22 cellular contexts compared by ENCODE assay signal in genomic region chr3:62119139-62119538, GRCh38.
DNase-seq lines count a peak whose midpoint lies in the region; ATAC-seq and TF ChIP-seq lines count a peak whose summit lies in the region.
"Had no signal": no experiment of that assay in that cellular context is flagged by ENCODE, and none has a peak within 500 bp of the region (broad histone marks: within the 10 kb centered on the region; RNA-seq: fewer than 3 reads in every experiment).

No MANE protein-coding gene starts in this region.

- H3K9me3 ChIP-seq in gastroesophageal sphincter (no peaks in the 10 kb centered on the region), upper lobe of right lung (no peaks in the 10 kb centered on the region)
- H3K9me3 ChIP-seq: BE2C had no signal

- TF ChIP-seq CTCF in gastroesophageal sphincter (IDR thresholded peaks at IDR 0.05) = no peak
- TF ChIP-seq CTCF in nephron progenitor cell (IDR thresholded peaks at IDR 0.05) = no peak
- TF ChIP-seq CTCF in upper lobe of right lung (IDR thresholded peaks at IDR 0.05) = no peak
- TF ChIP-seq CTCF in RWPE1 (conservative IDR thresholded peaks at IDR 0.05; ENCODE audit: low read depth) = no peak

- H3K9me3 Mint-ChIP-seq in nephron progenitor cell = peaks cover 28% of the 10 kb centered on the region
- H3K9me3 Mint-ChIP-seq: CD4-positive, alpha-beta T cell; IgD-negative memory B cell had no signal

- no peak for TF ChIP-seq POLR2A in gastroesophageal sphincter (IDR thresholded peaks at IDR 0.05)

- H3K27ac Mint-ChIP-seq in nephron progenitor cell = peak overlapping the region; percentile 72
- H3K27ac Mint-ChIP-seq: CD4-positive, alpha-beta T cell; IgD-negative memory B cell had no signal

- H3K4me3 ChIP-seq in gastroesophageal sphincter (no peak overlapping the region), upper lobe of right lung (no peak overlapping the region)
- H3K4me3 ChIP-seq: GM23248 had no signal

- H3K4me1 ChIP-seq in gastroesophageal sphincter = no peaks in the 10 kb centered on the region
- H3K4me1 ChIP-seq in upper lobe of right lung = no peaks in the 10 kb centered on the region
- H3K4me1 ChIP-seq: BE2C had no signal

- H3K36me3 Mint-ChIP-seq in nephron progenitor cell (ENCODE audit: low read depth) = peaks cover 39% of the 10 kb centered on the region
- H3K36me3 Mint-ChIP-seq: IgD-negative memory B cell had no signal

- CTCF ChIA-PET in RWPE1 (lab: Yijun Ruan, JAX) = interaction anchor here (0.6 kb wide), 1 partner anchor 1465 kb away, joined by 3 read pairs; no protein-coding TSS in a partner anchor

- H3K27me3 ChIP-seq in gastroesophageal sphincter (no peaks in the 10 kb centered on the region), upper lobe of right lung (no peaks in the 10 kb centered on the region)

- WGBS in gastroesophageal sphincter (ENCODE audit: low coverage in 1 of 2), 2 donors = 85 to 87% methylated on average over 3 to 4 of the region's 4 CpGs

- H3K27ac ChIP-seq in gastroesophageal sphincter (peak overlapping the region in 1 of 4 donors; percentile 12), upper lobe of right lung (no peak overlapping the region), RWPE1 (no peak overlapping the region)
- H3K27ac ChIP-seq: 22Rv1, GM23248 had no signal

- DNase-seq in Right ventricle myocardium inferior (ENCODE audit: missing footprints) (no peak), left ventricle myocardium superior (no peak), nephron progenitor cell (no peak), upper lobe of right lung (no peak), RWPE1 (ENCODE audit: low spot score) (no peak), kidney tubule cell (ENCODE audit: low spot score) (no peak)
- DNase-seq in activated CD4-positive, alpha-beta T cell treated with anti-CD3 and anti-CD28 coated beads for 4 hours = no peak
- DNase-seq: BE2C; Calu3; CD4-positive, alpha-beta T cell; DMS53; GM23248; Kasumi-1; MM.1S; NCI-H1092 treated with DMSO at 0.1 percent for 48 hours; NCI-H1694 treated with DMSO at 0.1 percent for 48 hours; NCI-H2107; NCI-H2227 treated with DMSO at 0.1 percent for 48 hours; NCI-H524 had no signal

- POLR2A ChIA-PET in RWPE1 (lab: Yijun Ruan, JAX; ENCODE audit: low non-redundant PET) = no interaction called here

- H3K27me3 Mint-ChIP-seq in nephron progenitor cell (ENCODE audit: low read depth, poor library complexity) = no peaks in the 10 kb centered on the region
- H3K27me3 Mint-ChIP-seq: CD4-positive, alpha-beta T cell; IgD-negative memory B cell had no signal

- H3K36me3 ChIP-seq in gastroesophageal sphincter (no peaks in the 10 kb centered on the region), upper lobe of right lung (no peaks in the 10 kb centered on the region)
- H3K36me3 ChIP-seq: BE2C had no signal

- ATAC-seq in Right ventricle myocardium inferior (peak; percentile 55), left ventricle myocardium superior (no peak), gastroesophageal sphincter (peak; percentile 73), upper lobe of right lung (peak; percentile 44)

- intact Hi-C loops in Right ventricle myocardium inferior (cut with DNase I) (no loop called here), left ventricle myocardium superior (cut with micrococcal nuclease) (no loop called here), upper lobe of right lung (cut with DNase I) (no loop called here)

- no peak overlapping the region for H3K4me3 Mint-ChIP-seq in nephron progenitor cell
- H3K4me3 Mint-ChIP-seq: CD4-positive, alpha-beta T cell had no signal

- peaks cover 20% of the 10 kb centered on the region for H3K4me1 Mint-ChIP-seq in nephron progenitor cell
- H3K4me1 Mint-ChIP-seq: IgD-negative memory B cell had no signal

- TF ChIP-seq EP300 in gastroesophageal sphincter (IDR thresholded peaks at IDR 0.05) = no peak
